In genomic region chr22:41411021-41411851, GRCh38 we compare ENCODE assay signal across 9 cellular contexts. TPM values are rescaled to one million over a fixed set of nuclear protein-coding genes. Genes with fewer than 3 reads are reported as not detected.
DNase-seq lines count a peak whose midpoint lies in the region; ATAC-seq and TF ChIP-seq lines count a peak whose summit lies in the region.
"Had no signal": no experiment of that assay in that cellular context is flagged by ENCODE, and none has a peak within 500 bp of the region (broad histone marks: within the 10 kb centered on the region; RNA-seq: fewer than 3 reads in every experiment).

No MANE protein-coding gene starts in this region.

- peak overlapping the region; percentile 2 for H3K27ac ChIP-seq in effector memory CD4-positive, alpha-beta T cell (ENCODE audit: insufficient read depth, low read length, poor library complexity, severe bottlenecking)

- peaks cover 31% of the 10 kb centered on the region for H3K4me1 Mint-ChIP-seq in nephron progenitor cell

- ATAC-seq in Right ventricle myocardium inferior, result peak; percentile 12
- ATAC-seq: esophagus mucosa had no signal

- H3K27me3 Mint-ChIP-seq in nephron progenitor cell (ENCODE audit: low read depth, poor library complexity), result no peaks in the 10 kb centered on the region

- H3K27me3 ChIP-seq in effector memory CD4-positive, alpha-beta T cell (replicated peaks; ENCODE audit: control insufficient read depth, insufficient read depth, low read length, poor library complexity, severe bottlenecking), result no peaks in the 10 kb centered on the region

- H3K9me3 Mint-ChIP-seq in nephron progenitor cell, result no peaks in the 10 kb centered on the region

- TF ChIP-seq CTCF in nephron progenitor cell (IDR thresholded peaks at IDR 0.05), result no peak

- intact Hi-C loops in Right ventricle myocardium inferior (cut with DNase I) (loop anchor here (2.0 kb wide), 1 partner anchor 150 kb away; no protein-coding TSS in a partner anchor), cardiac septum (cut with DNase I) (no loop called here)

- H3K36me3 ChIP-seq in effector memory CD4-positive, alpha-beta T cell (ENCODE audit: control insufficient read depth, insufficient read depth, low read length), result no peaks in the 10 kb centered on the region

- H3K4me3 Mint-ChIP-seq in nephron progenitor cell, result peak overlapping the region; percentile 12

- DNase-seq in Right ventricle myocardium inferior (ENCODE audit: missing footprints) (no peak), cardiac septum (ENCODE audit: low spot score) (no peak), nephron progenitor cell (no peak), HuH-7 (ENCODE audit: low spot score) (no peak), NCI-H2196 (lab: John Stamatoyannopoulos, UW; ENCODE audit: unreplicated experiment) (no peak)
- DNase-seq in effector memory CD4-positive, alpha-beta T cell, result no peak
- DNase-seq in stimulated activated naive CD4-positive, alpha-beta T cell treated with Interleukin-2 at 50 U/mL for 16 hours (lab: John Stamatoyannopoulos, UW), result no peak
- no peak for DNase-seq in stimulated activated CD4-positive, alpha-beta T cell treated with anti-CD3 and anti-CD28 coated beads, Interleukin-12 subunit alpha, Interleukin-12 subunit beta, amount 100 ng/mL, for 4 hours

- no peaks in the 10 kb centered on the region for H3K36me3 Mint-ChIP-seq in nephron progenitor cell (ENCODE audit: low read depth)

- peak overlapping the region; percentile 23 for H3K27ac Mint-ChIP-seq in nephron progenitor cell

- no peak overlapping the region for H3K4me3 ChIP-seq in effector memory CD4-positive, alpha-beta T cell (ENCODE audit: insufficient read depth, low read depth, low read length, poor library complexity, severe bottlenecking)

- no peaks in the 10 kb centered on the region for H3K9me3 ChIP-seq in effector memory CD4-positive, alpha-beta T cell (ENCODE audit: control insufficient read depth, low read length)

- H3K4me1 ChIP-seq in effector memory CD4-positive, alpha-beta T cell (ENCODE audit: control insufficient read depth, insufficient read depth, low read length, poor library complexity, severe bottlenecking), result peaks cover 32% of the 10 kb centered on the region

RNA-seq across cellular contexts. Expression of gene TEF, which starts 29.5 kb away (rescaled TPM):
- total RNA-seq in Right ventricle myocardium inferior, result 23.5 TPM
- total RNA-seq in cardiac septum, result 14.0 TPM

RNA-seq across cellular contexts. Expression of gene TOB2, which starts 35.4 kb away (rescaled TPM):
- total RNA-seq in Right ventricle myocardium inferior, result 68.0 TPM
- total RNA-seq in cardiac septum, result 26.9 TPM

RNA-seq across cellular contexts. Expression of gene PHF5A, which starts 57.3 kb away (rescaled TPM):
- total RNA-seq in Right ventricle myocardium inferior, result 25.5 TPM
- total RNA-seq in cardiac septum, result 22.0 TPM

RNA-seq across cellular contexts. Expression of gene ACO2, which starts 57.7 kb away (rescaled TPM):
- total RNA-seq in Right ventricle myocardium inferior (810 TPM), cardiac septum (662 TPM)
